In the genomic region with DNA sequence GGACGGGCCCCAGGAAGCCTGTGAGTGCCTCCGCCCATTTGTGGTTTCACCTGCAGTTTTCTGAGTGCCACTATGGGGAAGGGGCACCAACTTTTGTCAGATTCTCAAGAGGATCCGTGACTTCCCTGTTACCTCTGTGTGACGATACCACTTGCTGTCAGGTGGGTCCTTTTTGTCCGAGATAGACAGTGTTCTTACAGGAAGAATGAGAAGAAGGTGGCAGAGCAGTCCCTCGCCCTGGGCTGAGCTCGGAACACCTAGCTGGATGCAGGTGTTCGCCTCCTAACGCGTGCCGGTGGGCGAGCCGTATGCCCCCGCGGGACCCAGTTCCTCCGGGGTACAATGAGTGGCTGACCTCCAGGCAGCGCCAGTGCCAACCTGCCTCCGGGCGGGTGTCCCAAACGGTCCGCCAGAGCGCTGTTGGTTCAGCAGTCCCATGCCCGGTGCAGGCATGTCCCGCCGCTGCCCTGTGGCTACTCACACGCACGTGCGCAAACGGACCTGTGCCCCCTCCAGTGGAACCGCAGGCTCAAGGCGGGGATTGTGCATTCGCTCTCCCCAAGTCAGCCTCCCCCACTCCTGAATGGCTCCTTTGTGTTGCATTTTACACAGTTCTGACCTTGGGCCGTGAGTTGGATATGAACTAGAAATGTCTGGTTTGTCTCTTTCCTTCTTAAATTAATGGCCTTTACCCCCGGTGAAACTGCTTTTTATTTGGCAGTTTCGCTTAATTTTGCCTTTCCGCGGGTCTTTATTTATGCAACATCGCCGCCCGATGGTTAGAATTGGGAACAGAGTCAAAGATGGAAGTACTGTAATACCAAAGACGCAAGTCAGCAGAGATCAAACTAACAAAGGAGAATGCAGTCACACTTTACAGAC, we compare ENCODE assay signal across 8 cellular contexts. TPM values are rescaled to one million over a fixed set of nuclear protein-coding genes. Genes with fewer than 3 reads are reported as not detected.
A peak's percentile ranks its signal among the peaks of the same experiment; 100 is the strongest.
DNase-seq lines count a peak whose midpoint lies in the region; ATAC-seq and TF ChIP-seq lines count a peak whose summit lies in the region.

No MANE protein-coding gene starts in this region.

- TF ChIP-seq CTCF in SK-N-SH (IDR thresholded peaks at IDR 0.05) (peak; percentile 99), gastroesophageal sphincter (IDR thresholded peaks at IDR 0.05) (peak; percentile 82 to 97 (median 88))

- H2BK120ac ChIP-seq in neuronal stem cell (ENCODE audit: low read depth, low read length) = no peak overlapping the region

- H3K36me3 ChIP-seq in MG63 (no peaks in the 10 kb centered on the region), SK-N-SH (replicated peaks in 1 of 2; ENCODE audit: control insufficient read depth in 1 of 2, insufficient read depth in 2 of 2, low read length in 1 of 2) (no peaks in the 10 kb centered on the region), gastroesophageal sphincter (no peaks in the 10 kb centered on the region), neuronal stem cell (replicated peaks in 1 of 2; ENCODE audit: control insufficient read depth in 2 of 2, insufficient read depth in 2 of 2, low read length in 2 of 2) (no peaks in the 10 kb centered on the region)

- peak overlapping the region; percentile 78 for H2AK5ac ChIP-seq in neuronal stem cell (ENCODE audit: low read depth, low read length)

- H3K27ac Mint-ChIP-seq in activated naive CD4-positive, alpha-beta T cell treated with anti-CD3 and anti-CD28 coated beads for 36 hours = peak overlapping the region; percentile 69

- H3K4me2 ChIP-seq in SK-N-SH = peak overlapping the region; percentile 82
- peak overlapping the region; percentile 99 for H3K4me2 ChIP-seq in neuronal stem cell (ENCODE audit: insufficient read depth, low read length, poor library complexity, severe bottlenecking)

- DNase-seq in NCI-H1436 (lab: John Stamatoyannopoulos, UW) (peak; percentile 42), NCI-H1436 treated with DMSO at 0.1 percent for 48 hours (lab: John Stamatoyannopoulos, UW) (no peak), MG63 (peak; percentile 75), SK-N-SH (peak; percentile 73), neuronal stem cell (ENCODE audit: low spot score) (peak; percentile 79), superior temporal gyrus (ENCODE audit: extremely low spot score) (peak; percentile 96)
- peak; percentile 88 for DNase-seq in activated naive CD4-positive, alpha-beta T cell treated with anti-CD3 and anti-CD28 coated beads for 36 hours

- peak overlapping the region; percentile 69 for H3K4ac ChIP-seq in neuronal stem cell (ENCODE audit: low read length)

- H3K27ac ChIP-seq in SK-N-SH (ENCODE audit: low read depth in 2 of 2, low read length in 1 of 2) = peak overlapping the region in 1 of 2 experiments; percentile 50; a peak in 2 of 4 replicates
- peak overlapping the region; percentile 30 to 89 (median 84) for H3K27ac ChIP-seq in gastroesophageal sphincter
- no peak overlapping the region for H3K27ac ChIP-seq in neuronal stem cell (replicated peaks; ENCODE audit: low read length)

- H3K4me3 ChIP-seq in MG63 = peak overlapping the region; percentile 47
- H3K4me3 ChIP-seq in SK-N-SH (ENCODE audit: low read depth in 2 of 2, low read length in 1 of 2) = peak overlapping the region; percentile 52 to 61
- H3K4me3 ChIP-seq in gastroesophageal sphincter = peak overlapping the region; percentile 30 to 68
- peak overlapping the region; percentile 60 to 76 for H3K4me3 ChIP-seq in neuronal stem cell (ENCODE audit: low read length in 2 of 2)

- H3K23ac ChIP-seq in neuronal stem cell (ENCODE audit: low read depth, low read length, poor library complexity) = peak overlapping the region; percentile 59

- H3K79me2 ChIP-seq in SK-N-SH (ENCODE audit: insufficient read depth) = peaks cover 5% of the 10 kb centered on the region; the same call in 1 of the 2 replicates

- H3K9ac ChIP-seq in SK-N-SH = no peak overlapping the region
- peak overlapping the region; percentile 66 for H3K9ac ChIP-seq in neuronal stem cell (ENCODE audit: low read depth, low read length, poor library complexity)

- H3K27me3 ChIP-seq in MG63 = no peaks in the 10 kb centered on the region
- H3K27me3 ChIP-seq in SK-N-SH (ENCODE audit: insufficient read depth) = no peaks in the 10 kb centered on the region
- no peaks in the 10 kb centered on the region for H3K27me3 ChIP-seq in gastroesophageal sphincter
- peaks cover 3 to 29% (median 5%) of the 10 kb centered on the region in 3 experiments for H3K27me3 ChIP-seq in neuronal stem cell (ENCODE audit: control insufficient read depth in 3 of 3, insufficient read depth in 3 of 3, low read depth in 1 of 3, low read length in 3 of 3)

- 2% methylated on average over 17 of the region's 41 CpGs for WGBS in SK-N-SH (ENCODE audit: low lambda C conversion rate)
- 0 to 1% methylated on average over 8 to 18 of the region's 41 CpGs for whole genome bisulfite sequencing in gastroesophageal sphincter (ENCODE audit: low coverage in 1 of 2), 2 donors
- WGBS in neuronal stem cell (ENCODE audit: extremely low coverage in 2 of 2, insufficient read length in 2 of 2, insufficient replicate concordance in 1 of 2), 2 donors = no CpG with 5 or more reads among the region's 41 CpGs

- no peaks in the 10 kb centered on the region for H3K9me2 ChIP-seq in SK-N-SH

- POLR2A ChIA-PET in SK-N-SH (lab: Yijun Ruan, JAX) = interaction anchor here (1.1 to 2.5 kb wide), 3 partner anchors 39 to 305 kb away, joined by 3 to 20 read pairs (median 3); no protein-coding TSS in a partner anchor

- TF ChIP-seq RAD21 in SK-N-SH (IDR thresholded peaks at IDR 0.05; ENCODE audit: low read length) = peak; percentile 89

- no peaks in the 10 kb centered on the region for H3K9me3 Mint-ChIP-seq in activated naive CD4-positive, alpha-beta T cell treated with anti-CD3 and anti-CD28 coated beads for 36 hours

- H4K91ac ChIP-seq in neuronal stem cell (ENCODE audit: low read depth, low read length, poor library complexity) = peak overlapping the region; percentile 53

- intact Hi-C loops in activated naive CD4-positive, alpha-beta T cell treated with anti-CD3 and anti-CD28 coated beads for 36 hours (cut with micrococcal nuclease) = loop anchor here (1.0 to 10.0 kb wide), 14 partner anchors 12 to 551 kb away; a partner anchor contains a TSS

- no peaks in the 10 kb centered on the region for H3K79me1 ChIP-seq in neuronal stem cell (ENCODE audit: low read depth, low read length)

- H4K20me1 ChIP-seq in SK-N-SH (ENCODE audit: insufficient read depth) = peaks cover 14% of the 10 kb centered on the region; the same call in 1 of the 2 replicates

- H4K8ac ChIP-seq in neuronal stem cell (ENCODE audit: low read depth, low read length) = no peak overlapping the region

- H3K27me3 Mint-ChIP-seq in activated naive CD4-positive, alpha-beta T cell treated with anti-CD3 and anti-CD28 coated beads for 36 hours (ENCODE audit: low read depth) = peaks cover 24% of the 10 kb centered on the region

- CTCF ChIA-PET in SK-N-SH (lab: Yijun Ruan, JAX) = interaction anchor here (0.7 to 13.4 kb wide), 16 partner anchors 10 to 371 kb away, joined by 3 to 240 read pairs (median 6); no protein-coding TSS in a partner anchor
- CTCF ChIA-PET in activated naive CD4-positive, alpha-beta T cell treated with anti-CD3 and anti-CD28 coated beads for 36 hours (lab: Charles Lee) = interaction anchor here (0.7 to 6.8 kb wide), 11 partner anchors 109 to 362 kb away, joined by 3 to 71 read pairs (median 4); no protein-coding TSS in a partner anchor

- H3K4me1 ChIP-seq in SK-N-SH (ENCODE audit: control insufficient read depth in 1 of 2, insufficient read depth in 2 of 2, low read depth in 1 of 2, low read length in 1 of 2) (peaks cover 18 to 33% of the 10 kb centered on the region in 2 experiments; a peak in 3 of 4 replicates), gastroesophageal sphincter (peaks cover 0 to 48% (median 14%) of the 10 kb centered on the region in 3 donors), neuronal stem cell (ENCODE audit: control insufficient read depth in 2 of 2, insufficient read depth in 1 of 2, low read depth in 1 of 2, low read length in 2 of 2) (peaks cover 15 to 18% of the 10 kb centered on the region in 2 donors)

- peak overlapping the region; percentile 38 for H2BK15ac ChIP-seq in neuronal stem cell (ENCODE audit: low read length)

- peaks cover 4% of the 10 kb centered on the region for H3K36me3 Mint-ChIP-seq in activated naive CD4-positive, alpha-beta T cell treated with anti-CD3 and anti-CD28 coated beads for 36 hours (ENCODE audit: low read depth)

- no peaks in the 10 kb centered on the region for H3F3A ChIP-seq in SK-N-SH (replicated peaks; ENCODE audit: insufficient read depth)

- no peak overlapping the region for H2BK12ac ChIP-seq in neuronal stem cell (ENCODE audit: low read length)

- TF ChIP-seq EP300 in SK-N-SH (IDR thresholded peaks at IDR 0.05; ENCODE audit: borderline replicate concordance in 1 of 2, low read depth in 1 of 2, low read length in 1 of 2) = peak in 1 of 2 experiments; percentile 10; a peak in 2 of 4 replicates
- TF ChIP-seq EP300 in gastroesophageal sphincter (IDR thresholded peaks at IDR 0.05) = no peak

- no peak overlapping the region for H3K14ac ChIP-seq in neuronal stem cell (ENCODE audit: low read length)

- H2AFZ ChIP-seq in SK-N-SH (ENCODE audit: low read depth) (peak overlapping the region; percentile 83; the same call in 1 of the 2 replicates), neuronal stem cell (ENCODE audit: low read length) (peak overlapping the region; percentile 98)

- H3K4me3 Mint-ChIP-seq in activated naive CD4-positive, alpha-beta T cell treated with anti-CD3 and anti-CD28 coated beads for 36 hours = peak overlapping the region; percentile 76

- peak overlapping the region; percentile 92 for H3K18ac ChIP-seq in neuronal stem cell (ENCODE audit: low read length)

- peaks cover 17% of the 10 kb centered on the region for H3K4me1 Mint-ChIP-seq in activated naive CD4-positive, alpha-beta T cell treated with anti-CD3 and anti-CD28 coated beads for 36 hours (ENCODE audit: low read depth)

- TF ChIP-seq POLR2A in gastroesophageal sphincter (IDR thresholded peaks at IDR 0.05) = no peak

- peak; percentile 31 for ATAC-seq in gastroesophageal sphincter

- H3K9me3 ChIP-seq in MG63 = no peaks in the 10 kb centered on the region
- no peaks in the 10 kb centered on the region for H3K9me3 ChIP-seq in SK-N-SH
- H3K9me3 ChIP-seq in gastroesophageal sphincter = no peaks in the 10 kb centered on the region
- H3K9me3 ChIP-seq in neuronal stem cell (replicated peaks in 1 of 2; ENCODE audit: control insufficient read depth in 2 of 2, insufficient read depth in 1 of 2, low read depth in 1 of 2, low read length in 2 of 2) = no peaks in the 10 kb centered on the region

- H2BK5ac ChIP-seq in neuronal stem cell (ENCODE audit: low read length) = no peak overlapping the region

TF ChIP-seq in SK-N-SH, 30 proteins besides CTCF, POLR2A, EP300 and RAD21 (continues in another document):
- no peak for TF ChIP-seq RXRA (IDR thresholded peaks at IDR 0.05; ENCODE audit: borderline replicate concordance, low read depth)

RNA-seq across cellular contexts. Expression of a gene that starts 1.1 kb away (rescaled TPM):
- total RNA-seq in MG63 (2014; rRNA removed; shearing (Covaris generic); ENCODE audit: low replicate concordance) = 1.7 and 2.6 TPM in 2 replicates
- 4.9 and 7.8 TPM in 2 replicates for polyA plus RNA-seq in SK-N-SH (2012; rRNA removed)
- 3.2 and 5.2 TPM in 2 replicates for polyA plus RNA-seq in SK-N-SH (2012; cell fraction: cytosol; rRNA removed)
- polyA plus RNA-seq in SK-N-SH (2012; cell fraction: nucleus; rRNA removed) = 14.8 and 16.0 TPM in 2 replicates
- total RNA-seq in activated naive CD4-positive, alpha-beta T cell treated with anti-CD3 and anti-CD28 coated beads for 36 hours = 1 to 10 TPM; 3.1 to 3.7 TPM
- 10 to 100 TPM in 1 of 4 donors, 1 to 10 TPM in 3; 4.1 to 11.0 (median 7.5) TPM for total RNA-seq in gastroesophageal sphincter
- 0.89 TPM for polyA plus RNA-seq in neuronal stem cell (2013, experiment 1 of 2)
- 0.94 TPM for polyA plus RNA-seq in neuronal stem cell (2013, experiment 2 of 2)
